Comparison of ENCODE assay signal across 9 cellular contexts in genomic region chrX:48682795-48683194, GRCh38. TPM values are rescaled to one million over a fixed set of nuclear protein-coding genes. Genes with fewer than 3 reads are reported as not detected.
DNase-seq lines count a peak whose midpoint lies in the region; ATAC-seq and TF ChIP-seq lines count a peak whose summit lies in the region.
"Not testable (repeated sequence)": the region's sequence is repeated elsewhere in the genome, so short reads cannot be mapped to it uniquely, and the experiment has no call there.
"Had no signal": no experiment of that assay in that cellular context is flagged by ENCODE, and none has a peak within 500 bp of the region (broad histone marks: within the 10 kb centered on the region; RNA-seq: fewer than 3 reads in every experiment).

No MANE protein-coding gene starts in this region.

- 84 to 92% methylated on average over 12 of the region's 12 CpGs for WGBS in heart right ventricle, 2 donors

- H3K4me1 ChIP-seq in OCI-LY1 (ENCODE audit: insufficient read depth, low read length, severe bottlenecking) (peaks cover 36% of the 10 kb centered on the region), heart right ventricle (peaks cover 0 to 30% (median 0%) of the 10 kb centered on the region in 9 donors)

- DNase-seq in Ammon's horn (ENCODE audit: low spot score), result peak; percentile 22
- peak; percentile 30 for DNase-seq in KBM-7
- not testable (repeated sequence) for DNase-seq in activated CD4-positive, alpha-beta memory T cell treated with anti-CD3 and anti-CD28 coated beads, Interleukin-2, amount 10 ng/mL, durations not matched to agents 7 days and 5 days; activated naive CD8-positive, alpha-beta T cell treated with anti-CD3 and anti-CD28 coated beads for 36 hours; heart right ventricle; naive thymus-derived CD8-positive, alpha-beta T cell; stimulated activated naive CD8-positive, alpha-beta T cell treated with anti-CD3 and anti-CD28 coated beads, Interleukin-15, amount 100 ng/mL, for 72 hours

- POLR2A ChIA-PET in activated CD4-positive, alpha-beta memory T cell treated with anti-CD3 and anti-CD28 coated beads, Interleukin-2, amount 10 ng/mL, durations not matched to agents 7 days and 5 days (lab: Charles Lee), result interaction anchor here (0.8 to 3.5 kb wide), 11 partner anchors 8 to 255 kb away, joined by 3 to 62 read pairs (median 8); partner anchors contain the start of genes HDAC6, PQBP1, RBM3 and SUV39H1
- POLR2A ChIA-PET in naive thymus-derived CD8-positive, alpha-beta T cell (lab: Charles Lee), result interaction anchor here (0.7 to 4.3 kb wide), 7 partner anchors 13 to 118 kb away, joined by 3 to 31 read pairs (median 6); partner anchors contain the start of genes HDAC6 and SUV39H1

- not testable (repeated sequence) for H3K9me2 ChIP-seq in OCI-LY1 (ENCODE audit: low read depth, low read length)

- not testable (repeated sequence) for H3K27me3 ChIP-seq in OCI-LY1 (ENCODE audit: insufficient read depth, low read length); heart right ventricle

- H4K20me1 ChIP-seq in OCI-LY1 (ENCODE audit: insufficient read depth, low read length), result not testable (repeated sequence)

- not testable (repeated sequence) for H3K9me3 Mint-ChIP-seq in activated CD4-positive, alpha-beta memory T cell treated with anti-CD3 and anti-CD28 coated beads, Interleukin-2, amount 10 ng/mL, durations not matched to agents 7 days and 5 days; activated naive CD8-positive, alpha-beta T cell treated with anti-CD3 and anti-CD28 coated beads for 36 hours; naive thymus-derived CD8-positive, alpha-beta T cell; stimulated activated naive CD8-positive, alpha-beta T cell treated with anti-CD3 and anti-CD28 coated beads, Interleukin-15, amount 100 ng/mL, for 72 hours

- H3K79me2 ChIP-seq in OCI-LY1 (ENCODE audit: insufficient read depth, low read length), result not testable (repeated sequence)

- peak overlapping the region; percentile 84; the same call in 1 of the 2 replicates for H3K9ac ChIP-seq in OCI-LY1 (ENCODE audit: low read length)

- peaks cover 25% of the 10 kb centered on the region; the same call in 1 of the 2 replicates for H3K36me3 ChIP-seq in OCI-LY1 (ENCODE audit: insufficient read depth, low read length)
- H3K36me3 ChIP-seq in heart right ventricle, result not testable (repeated sequence)

- in situ Hi-C loops in KBM-7 (cut with MboI; ENCODE audit: low pct_unique_long_range_greater_than_20kb, low sequenced_read_pairs), result not testable (repeated sequence)

- H3K27me3 Mint-ChIP-seq in activated CD4-positive, alpha-beta memory T cell treated with anti-CD3 and anti-CD28 coated beads, Interleukin-2, amount 10 ng/mL, durations not matched to agents 7 days and 5 days; activated naive CD8-positive, alpha-beta T cell treated with anti-CD3 and anti-CD28 coated beads for 36 hours; naive thymus-derived CD8-positive, alpha-beta T cell; stimulated activated naive CD8-positive, alpha-beta T cell treated with anti-CD3 and anti-CD28 coated beads, Interleukin-15, amount 100 ng/mL, for 72 hours: not testable (repeated sequence)

- CTCF ChIA-PET in activated CD4-positive, alpha-beta memory T cell treated with anti-CD3 and anti-CD28 coated beads, Interleukin-2, amount 10 ng/mL, durations not matched to agents 7 days and 5 days (lab: Charles Lee), result interaction anchor here (1.2 to 1.6 kb wide), 2 partner anchors 34 to 143 kb away, joined by 3 to 4 read pairs; no protein-coding TSS in a partner anchor

- peaks cover 73% of the 10 kb centered on the region for H3K4me1 Mint-ChIP-seq in activated CD4-positive, alpha-beta memory T cell treated with anti-CD3 and anti-CD28 coated beads, Interleukin-2, amount 10 ng/mL, durations not matched to agents 7 days and 5 days
- H3K4me1 Mint-ChIP-seq in activated naive CD8-positive, alpha-beta T cell treated with anti-CD3 and anti-CD28 coated beads for 36 hours, result peaks cover 33% of the 10 kb centered on the region
- peaks cover 28 to 69% (median 61%) of the 10 kb centered on the region in 4 donors for H3K4me1 Mint-ChIP-seq in naive thymus-derived CD8-positive, alpha-beta T cell
- peaks cover 75% of the 10 kb centered on the region for H3K4me1 Mint-ChIP-seq in stimulated activated naive CD8-positive, alpha-beta T cell treated with anti-CD3 and anti-CD28 coated beads, Interleukin-15, amount 100 ng/mL, for 72 hours

- intact Hi-C loops in heart right ventricle (cut with DNase I), result not testable (repeated sequence)

- not testable (repeated sequence) for H3F3A ChIP-seq in OCI-LY1 (ENCODE audit: insufficient read depth, low read length)

- H3K36me3 Mint-ChIP-seq in activated CD4-positive, alpha-beta memory T cell treated with anti-CD3 and anti-CD28 coated beads, Interleukin-2, amount 10 ng/mL, durations not matched to agents 7 days and 5 days (ENCODE audit: low read depth), result peaks cover 42% of the 10 kb centered on the region
- H3K36me3 Mint-ChIP-seq in activated naive CD8-positive, alpha-beta T cell treated with anti-CD3 and anti-CD28 coated beads for 36 hours, result peaks cover 41% of the 10 kb centered on the region
- H3K36me3 Mint-ChIP-seq in naive thymus-derived CD8-positive, alpha-beta T cell, result peaks cover 4 to 28% (median 4%) of the 10 kb centered on the region in 3 donors

- peak overlapping the region; percentile 78 for H3K4me2 ChIP-seq in OCI-LY1 (ENCODE audit: low read length)

- H3K4me3 Mint-ChIP-seq in activated CD4-positive, alpha-beta memory T cell treated with anti-CD3 and anti-CD28 coated beads, Interleukin-2, amount 10 ng/mL, durations not matched to agents 7 days and 5 days, result not testable (repeated sequence)
- H3K4me3 Mint-ChIP-seq in activated naive CD8-positive, alpha-beta T cell treated with anti-CD3 and anti-CD28 coated beads for 36 hours, result peak overlapping the region; percentile 96
- H3K4me3 Mint-ChIP-seq in naive thymus-derived CD8-positive, alpha-beta T cell, result peak overlapping the region in 3 of 10 donors; percentile 94 to 95 (median 95)
- H3K4me3 Mint-ChIP-seq in stimulated activated naive CD8-positive, alpha-beta T cell treated with anti-CD3 and anti-CD28 coated beads, Interleukin-15, amount 100 ng/mL, for 72 hours, result peak overlapping the region; percentile 94 to 96

- not testable (repeated sequence) for H2AFZ ChIP-seq in OCI-LY1 (ENCODE audit: low read length)

- not testable (repeated sequence) for H3K9me3 ChIP-seq in OCI-LY1 (ENCODE audit: low read length); heart right ventricle

- TF ChIP-seq CTCF in OCI-LY1 (IDR thresholded peaks at IDR 0.05; ENCODE audit: low read length); heart right ventricle (IDR thresholded peaks at IDR 0.05): not testable (repeated sequence)

- H3K27ac ChIP-seq in OCI-LY1 (ENCODE audit: low read depth, low read length, poor library complexity, severe bottlenecking), result not testable (repeated sequence)
- peak overlapping the region in 5 of 10 donors; percentile 15 to 93 (median 41) for H3K27ac ChIP-seq in heart right ventricle

- H3K4me3 ChIP-seq in OCI-LY1 (ENCODE audit: low read depth, low read length, poor library complexity, severe bottlenecking), result peak overlapping the region; percentile 74
- peak overlapping the region in 1 of 10 donors; percentile 54 for H3K4me3 ChIP-seq in heart right ventricle

- peak overlapping the region; percentile 85 for H3K27ac Mint-ChIP-seq in activated CD4-positive, alpha-beta memory T cell treated with anti-CD3 and anti-CD28 coated beads, Interleukin-2, amount 10 ng/mL, durations not matched to agents 7 days and 5 days
- H3K27ac Mint-ChIP-seq in activated naive CD8-positive, alpha-beta T cell treated with anti-CD3 and anti-CD28 coated beads for 36 hours, result peak overlapping the region; percentile 97
- H3K27ac Mint-ChIP-seq in naive thymus-derived CD8-positive, alpha-beta T cell, result peak overlapping the region in 9 of 10 donors; percentile 92 to 97 (median 96)
- H3K27ac Mint-ChIP-seq in stimulated activated naive CD8-positive, alpha-beta T cell treated with anti-CD3 and anti-CD28 coated beads, Interleukin-15, amount 100 ng/mL, for 72 hours, result peak overlapping the region in 1 of 2 donors; percentile 98

- ATAC-seq in heart right ventricle, result peak in 6 of 8 donors; percentile 35 to 71 (median 64)
- ATAC-seq in naive thymus-derived CD8-positive, alpha-beta T cell; stimulated activated naive CD8-positive, alpha-beta T cell treated with anti-CD3 and anti-CD28 coated beads, Interleukin-15, amount 100 ng/mL, for 72 hours: not testable (repeated sequence)

RNA-seq across cellular contexts. Expression of gene WAS, which starts 0.8 kb away (rescaled TPM):
- 100 to 1,000 TPM; 156 to 157 TPM for total RNA-seq in activated CD4-positive, alpha-beta memory T cell treated with anti-CD3 and anti-CD28 coated beads, Interleukin-2, amount 10 ng/mL, durations not matched to agents 7 days and 5 days
- 10 to 100 TPM; 87.8 to 89.8 TPM for total RNA-seq in activated naive CD8-positive, alpha-beta T cell treated with anti-CD3 and anti-CD28 coated beads for 36 hours
- 10 to 100 TPM in 1 of 10 donors, 1 to 10 TPM in 8, under 1 TPM in 1; 0.86 to 14.3 (median 1.7) TPM for total RNA-seq in heart right ventricle
- polyA plus RNA-seq in heart right ventricle, result 1 to 10 TPM; 1.9 TPM
- 10 to 100 TPM; 98.4 to 99.7 TPM for total RNA-seq in naive thymus-derived CD8-positive, alpha-beta T cell
- polyA plus RNA-seq in naive thymus-derived CD8-positive, alpha-beta T cell, result 10 to 100 TPM; 13.9 to 25.1 (median 19.7) TPM
- total RNA-seq: HepG2 had no signal

RNA-seq across cellular contexts. Expression of gene SUV39H1, which starts 13.7 kb away (rescaled TPM):
- total RNA-seq in activated CD4-positive, alpha-beta memory T cell treated with anti-CD3 and anti-CD28 coated beads, Interleukin-2, amount 10 ng/mL, durations not matched to agents 7 days and 5 days, result 10 to 100 TPM; 30.3 to 33.2 TPM
- total RNA-seq in activated naive CD8-positive, alpha-beta T cell treated with anti-CD3 and anti-CD28 coated beads for 36 hours, result 10 to 100 TPM; 31.9 to 32.8 TPM
- total RNA-seq in heart right ventricle, result 1 to 10 TPM; 2.2 to 5.6 (median 3.1) TPM
- polyA plus RNA-seq in heart right ventricle, result 1 to 10 TPM; 1.4 to 4.6 TPM
- 1 to 10 TPM; 9.4 to 9.8 TPM for total RNA-seq in naive thymus-derived CD8-positive, alpha-beta T cell
- 10 to 100 TPM in 2 of 3 donors, 1 to 10 TPM in 1; 9.8 to 13.9 (median 10.2) TPM for polyA plus RNA-seq in naive thymus-derived CD8-positive, alpha-beta T cell

Comparison
In these comparisons a context has a peak if more than half of its experiments do, and no peak if none do; other contexts are left out.
1. RNA of gene WAS, which starts 0.8 kb away (total RNA-seq): 156 to 157 TPM in activated CD4-positive, alpha-beta memory T cell treated with anti-CD3 and anti-CD28 coated beads, Interleukin-2, amount 10 ng/mL, durations not matched to agents 7 days and 5 days, 98.4 to 99.7 TPM in naive thymus-derived CD8-positive, alpha-beta T cell and 87.8 to 89.8 TPM in activated naive CD8-positive, alpha-beta T cell treated with anti-CD3 and anti-CD28 coated beads for 36 hours; 0.86 to 14.3 TPM in heart right ventricle; every median in the first group is over 4 times any median in the second.